ENCODE assay signal across 10 cellular contexts in genomic region chr4:100299019-100299418, GRCh38.
A peak's percentile ranks its signal among the peaks of the same experiment; 100 is the strongest.
DNase-seq lines count a peak whose midpoint lies in the region; ATAC-seq and TF ChIP-seq lines count a peak whose summit lies in the region.
"Had no signal": no experiment of that assay in that cellular context is flagged by ENCODE, and none has a peak within 500 bp of the region (broad histone marks: within the 10 kb centered on the region; RNA-seq: fewer than 3 reads in every experiment).

No MANE protein-coding gene starts in this region.

- no peak overlapping the region for H3K9ac ChIP-seq in PC-3 (ENCODE audit: low read length)

- H3F3A ChIP-seq in PC-3 (ENCODE audit: low read length, unreplicated experiment): no peaks in the 10 kb centered on the region

- TF ChIP-seq POLR2A in spleen (IDR thresholded peaks at IDR 0.05): no peak

- H3K36me3 ChIP-seq in PC-3 (ENCODE audit: low read depth, low read length): no peaks in the 10 kb centered on the region
- no peaks in the 10 kb centered on the region for H3K36me3 ChIP-seq in spleen

- ATAC-seq in PC-3: no peak; the same call in 1 of the 2 replicates
- ATAC-seq: Panc1 had no signal

- DNase-seq in AG08395 (ENCODE audit: low spot score) (peak; percentile 85), PC-3 (peak; percentile 29), fibroblast of gingiva (ENCODE audit: low read depth) (peak; percentile 97), non-pigmented ciliary epithelial cell (ENCODE audit: low read depth) (peak; percentile 79), spleen (no peak), NCI-H2107 treated with DMSO at 0.1 percent for 48 hours (lab: John Stamatoyannopoulos, UW; ENCODE audit: unreplicated experiment) (no peak), DMS153 treated with DMSO at 0.1 percent for 48 hours (lab: John Stamatoyannopoulos, UW; ENCODE audit: unreplicated experiment) (no peak)
- no peak for DNase-seq in activated CD4-positive, alpha-beta T cell treated with anti-CD3 and anti-CD28 coated beads for 4 hours
- DNase-seq: CD8-positive, alpha-beta memory T cell had no signal

- no peaks in the 10 kb centered on the region for H3K27me3 ChIP-seq in PC-3 (ENCODE audit: low read length)
- no peaks in the 10 kb centered on the region for H3K27me3 ChIP-seq in spleen (replicated peaks in 1 of 7)

- TF ChIP-seq CTCF in PC-3 (conservative IDR thresholded peaks at IDR 0.05; ENCODE audit: low read depth, low read length) (no peak), spleen (IDR thresholded peaks at IDR 0.05 in 8 of 11, conservative IDR thresholded peaks at IDR 0.05 in 3 of 11) (no peak)

- H3K27ac ChIP-seq in PC-3 (ENCODE audit: low read length): no peak overlapping the region
- no peak overlapping the region for H3K27ac ChIP-seq in spleen

- CTCF ChIA-PET in PC-3 (lab: Charles Lee): interaction anchor here (0.7 kb wide), 1 partner anchor 1867 kb away, joined by 3 read pairs; no protein-coding TSS in a partner anchor

- no TSS peak for BruUV-seq in PC-3 (replicated peaks; lab: Mats Ljungman, UMichigan)

- no peaks in the 10 kb centered on the region for H3K9me3 ChIP-seq in PC-3 (ENCODE audit: low read length)
- no peaks in the 10 kb centered on the region for H3K9me3 ChIP-seq in spleen

- POLR2A ChIA-PET in PC-3 (lab: Charles Lee; ENCODE audit: unreplicated experiment): no interaction called here

- WGBS in spleen, 5 donors: 61 to 73% (median 67%) methylated on average over 1 of the region's 1 CpG

- no peaks in the 10 kb centered on the region for H4K20me1 ChIP-seq in PC-3 (ENCODE audit: low read length)

- H3K9me2 ChIP-seq in PC-3 (replicated peaks; ENCODE audit: low read length): no peaks in the 10 kb centered on the region

- intact Hi-C loops in PC-3 (cut with micrococcal nuclease): no loop called here
- intact Hi-C loops in spleen (cut with DNase I; ENCODE audit: low total_unique reads): no loop called here

- H3K4me2 ChIP-seq in PC-3 (ENCODE audit: low read length): no peak overlapping the region

- H3K4me1 ChIP-seq in PC-3 (ENCODE audit: insufficient read depth, low read length) (no peaks in the 10 kb centered on the region; the same call in 1 of the 2 replicates), spleen (no peaks in the 10 kb centered on the region)

- no peaks in the 10 kb centered on the region for H3K79me2 ChIP-seq in PC-3 (ENCODE audit: low read length)

- H2AFZ ChIP-seq in PC-3 (ENCODE audit: low read length): peak overlapping the region; percentile 53; the same call in 1 of the 2 replicates

- no peak overlapping the region for H3K4me3 ChIP-seq in PC-3 (ENCODE audit: low read length)
- no peak overlapping the region for H3K4me3 ChIP-seq in spleen

Comparison
In these comparisons a context has a peak if more than half of its experiments do, and no peak if none do; other contexts are left out.
1. DNase-seq: peak in AG08395 (single experiment), PC-3 (single experiment), fibroblast of gingiva (single experiment) and non-pigmented ciliary epithelial cell (single experiment); none in spleen (single experiment), NCI-H2107 treated with DMSO at 0.1 percent for 48 hours (single experiment), DMS153 treated with DMSO at 0.1 percent for 48 hours (single experiment) and activated CD4-positive, alpha-beta T cell treated with anti-CD3 and anti-CD28 coated beads for 4 hours (0 of 2).